ENCODE assay signal across 8 cellular contexts in the genomic region with DNA sequence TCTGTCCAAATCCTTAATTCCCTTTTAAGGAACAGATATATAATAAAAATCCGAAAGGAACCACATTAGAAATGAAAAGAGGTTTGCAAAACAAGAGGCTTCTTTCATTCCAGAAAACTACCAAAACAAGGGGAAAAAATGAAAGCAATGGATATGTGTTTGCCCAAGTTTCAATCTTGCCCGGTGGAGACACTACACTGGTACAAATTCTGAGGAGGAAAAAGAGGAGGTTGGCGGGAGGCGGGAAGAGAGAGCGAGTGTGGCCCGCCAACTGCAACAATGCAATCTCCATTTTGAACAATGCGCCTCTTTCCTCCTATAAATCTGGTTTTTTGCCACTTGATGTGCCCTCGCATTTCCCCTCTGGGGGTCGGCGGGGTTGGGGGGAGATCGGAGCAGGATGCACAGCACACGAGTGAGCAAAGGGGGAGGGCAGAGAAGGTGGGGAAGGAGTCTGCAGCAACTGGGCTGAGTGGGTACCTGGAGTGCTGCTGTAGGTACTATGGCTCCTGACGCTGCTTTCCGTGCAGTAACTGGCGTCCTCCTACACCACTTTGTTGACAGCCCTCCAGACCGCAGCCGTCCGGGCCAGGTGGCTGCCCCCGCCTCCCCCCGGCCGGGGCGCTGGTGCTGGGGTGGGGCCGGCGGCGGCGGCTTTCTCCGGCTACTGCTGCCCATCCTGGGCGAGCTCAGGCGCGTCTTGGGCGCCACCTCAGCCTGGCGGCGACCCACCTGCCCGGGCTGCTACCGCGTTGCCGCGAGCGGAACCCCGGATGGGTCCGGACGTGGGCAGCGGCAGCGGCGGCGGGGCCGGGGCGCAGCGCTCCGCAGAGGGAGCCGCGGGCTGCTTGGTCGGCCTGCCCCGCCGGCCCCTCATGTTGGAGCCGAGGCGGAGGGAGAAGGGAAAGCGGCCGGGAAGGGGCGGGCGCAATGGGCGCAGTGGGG.
DNase-seq lines count a peak whose midpoint lies in the region; ATAC-seq and TF ChIP-seq lines count a peak whose summit lies in the region.

No MANE protein-coding gene starts in this region.

- H3K27ac ChIP-seq in dorsolateral prefrontal cortex, result peak overlapping the region in 57 of 59 donors; percentile 15 to 97 (median 86)

- peak in 4 of 56 donors; percentile 8 to 49 (median 12) for TF ChIP-seq CTCF in dorsolateral prefrontal cortex (IDR thresholded peaks at IDR 0.05 in 54 of 56, conservative IDR thresholded peaks at IDR 0.05 in 2 of 56; ENCODE audit: low read depth in 1 of 56, partially characterized antibody in 56 of 56)

- DNase-seq in A172 (ENCODE audit: low spot score) (peak; percentile 57), GM19240 (ENCODE audit: insufficient read length, low spot score) (peak; percentile 16), dorsolateral prefrontal cortex (peak in 9 of 10 donors; percentile 37 to 82 (median 75)), medulla oblongata (ENCODE audit: extremely low spot score) (peak; percentile 77), midbrain (lab: John Stamatoyannopoulos, UW) (no peak)
- peak; percentile 33 to 55 for DNase-seq in activated CD4-positive, alpha-beta T cell treated with anti-CD3 and anti-CD28 coated beads for 24 hours (ENCODE audit: low read depth in 2 of 2)
- DNase-seq in stimulated activated CD8-positive, alpha-beta memory T cell treated with anti-CD3 and anti-CD28 coated beads, Interleukin-15, amount 100 ng/mL, for 1 hour (ENCODE audit: low read depth), result peak; percentile 38

- intact Hi-C loops in dorsolateral prefrontal cortex (cut with DNase I), result no loop called here

- peak; percentile 37 for ATAC-seq in HG03439 (IDR thresholded peaks at IDR 0.05; ENCODE audit: unreplicated experiment)

- H3K4me3 ChIP-seq in dorsolateral prefrontal cortex, result peak overlapping the region; percentile 59 to 100 (median 89)

- H3K27me3 ChIP-seq in dorsolateral prefrontal cortex, result no peaks in the 10 kb centered on the region
